ENCODE assay signal across 1 cellular context in the genomic region with DNA sequence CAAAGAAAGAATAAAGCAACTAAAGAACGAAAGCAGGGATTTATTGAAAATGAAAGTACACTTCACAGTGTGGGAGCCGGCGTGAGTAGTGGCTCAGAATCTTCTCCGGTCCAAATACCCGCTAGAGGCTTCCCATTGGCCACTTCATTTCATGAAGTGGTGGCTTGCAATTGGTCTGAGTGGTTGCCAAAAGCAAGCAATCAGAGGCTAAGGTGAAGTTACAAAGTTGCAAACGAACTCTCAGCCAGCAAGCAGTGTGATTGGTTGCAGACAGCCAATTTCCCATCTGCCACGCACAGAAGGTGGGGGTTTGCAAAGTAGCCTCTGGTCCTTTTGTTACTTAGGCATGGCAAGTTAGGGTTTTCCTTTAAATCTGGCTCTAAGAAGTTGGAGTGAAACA.
TF ChIP-seq lines count a peak whose summit lies in the region.

No MANE protein-coding gene starts in this region.

TF ChIP-seq in H1, 55 proteins besides CTCF, POLR2A, EP300 and RAD21:
- no peak for TF ChIP-seq YY1 (IDR thresholded peaks at IDR 0.05; ENCODE audit: low read depth, low read length)
- no peak for TF ChIP-seq CTBP2 (IDR thresholded peaks at IDR 0.05; ENCODE audit: borderline replicate concordance, insufficient read depth, insufficient read length, low read length)
- no peak for TF ChIP-seq ZNF274 (IDR thresholded peaks at IDR 0.05; ENCODE audit: borderline replicate concordance, extremely low read depth, low read length)
- no peak for TF ChIP-seq CHD2 (IDR thresholded peaks at IDR 0.05; ENCODE audit: low read length)
- TF ChIP-seq USF2 (IDR thresholded peaks at IDR 0.05; ENCODE audit: low read length): no peak
- TF ChIP-seq EZH2 (IDR thresholded peaks at IDR 0.05; ENCODE audit: low read depth, low read length, severe bottlenecking): no peak
- 0 out of 2 replicates have a peak, but pooled peaks have one; percentile 19 for TF ChIP-seq TAF1 (IDR thresholded peaks at IDR 0.05; ENCODE audit: low read depth, low read length)
